1 cellular context compared by ENCODE assay signal in the genomic region with DNA sequence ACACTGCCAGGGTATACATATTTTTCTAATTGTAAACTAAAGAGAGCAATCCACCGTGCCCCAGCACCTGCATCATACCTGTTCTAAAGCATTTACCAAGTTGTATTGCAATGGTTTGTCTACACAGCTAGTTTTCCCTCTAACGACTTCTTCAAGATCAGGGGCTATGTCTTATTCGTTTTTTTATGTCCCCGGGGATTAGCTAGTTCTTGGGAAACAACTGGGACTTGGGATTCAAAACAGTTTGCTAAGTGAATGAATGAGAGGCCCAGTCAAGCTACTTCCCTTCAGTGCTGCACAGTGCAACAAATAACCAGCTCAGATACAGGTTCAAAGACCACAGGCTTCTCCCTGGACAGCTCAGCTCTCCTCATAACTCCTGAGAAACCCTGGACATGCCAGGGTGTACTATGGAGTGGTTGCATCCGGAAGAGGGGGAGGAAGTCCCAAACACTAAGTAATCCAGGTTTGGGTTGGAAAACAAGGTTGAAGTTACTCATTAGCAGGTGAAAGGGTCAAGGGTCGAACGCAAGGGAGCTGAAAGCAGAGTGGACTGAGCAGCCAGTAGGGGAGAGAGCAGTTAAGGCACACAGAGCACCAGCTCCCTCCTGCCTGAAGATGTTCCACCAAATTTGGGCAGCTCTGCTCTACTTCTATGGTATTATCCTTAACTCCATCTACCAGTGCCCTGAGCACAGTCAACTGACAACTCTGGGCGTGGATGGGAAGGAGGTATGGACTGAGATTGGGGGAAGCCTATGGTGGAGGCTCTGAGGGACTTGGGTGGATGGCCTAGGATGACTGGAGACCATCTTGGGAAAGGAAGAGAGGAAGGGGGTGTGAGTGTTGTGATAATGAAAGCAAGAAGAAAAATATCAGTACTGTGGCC.
A peak's percentile ranks its signal among the peaks of the same experiment; 100 is the strongest.
TF ChIP-seq lines count a peak whose summit lies in the region.

A gene (plus strand): TSS at position 546 of the 889 bp plus-strand sequence. CDS start 73 bp downstream, at position 619.

TF ChIP-seq in HepG2, 621 proteins besides CTCF, POLR2A, EP300 and RAD21 (continued from another document and continues in another):
- TF ChIP-seq, protein P1, sequence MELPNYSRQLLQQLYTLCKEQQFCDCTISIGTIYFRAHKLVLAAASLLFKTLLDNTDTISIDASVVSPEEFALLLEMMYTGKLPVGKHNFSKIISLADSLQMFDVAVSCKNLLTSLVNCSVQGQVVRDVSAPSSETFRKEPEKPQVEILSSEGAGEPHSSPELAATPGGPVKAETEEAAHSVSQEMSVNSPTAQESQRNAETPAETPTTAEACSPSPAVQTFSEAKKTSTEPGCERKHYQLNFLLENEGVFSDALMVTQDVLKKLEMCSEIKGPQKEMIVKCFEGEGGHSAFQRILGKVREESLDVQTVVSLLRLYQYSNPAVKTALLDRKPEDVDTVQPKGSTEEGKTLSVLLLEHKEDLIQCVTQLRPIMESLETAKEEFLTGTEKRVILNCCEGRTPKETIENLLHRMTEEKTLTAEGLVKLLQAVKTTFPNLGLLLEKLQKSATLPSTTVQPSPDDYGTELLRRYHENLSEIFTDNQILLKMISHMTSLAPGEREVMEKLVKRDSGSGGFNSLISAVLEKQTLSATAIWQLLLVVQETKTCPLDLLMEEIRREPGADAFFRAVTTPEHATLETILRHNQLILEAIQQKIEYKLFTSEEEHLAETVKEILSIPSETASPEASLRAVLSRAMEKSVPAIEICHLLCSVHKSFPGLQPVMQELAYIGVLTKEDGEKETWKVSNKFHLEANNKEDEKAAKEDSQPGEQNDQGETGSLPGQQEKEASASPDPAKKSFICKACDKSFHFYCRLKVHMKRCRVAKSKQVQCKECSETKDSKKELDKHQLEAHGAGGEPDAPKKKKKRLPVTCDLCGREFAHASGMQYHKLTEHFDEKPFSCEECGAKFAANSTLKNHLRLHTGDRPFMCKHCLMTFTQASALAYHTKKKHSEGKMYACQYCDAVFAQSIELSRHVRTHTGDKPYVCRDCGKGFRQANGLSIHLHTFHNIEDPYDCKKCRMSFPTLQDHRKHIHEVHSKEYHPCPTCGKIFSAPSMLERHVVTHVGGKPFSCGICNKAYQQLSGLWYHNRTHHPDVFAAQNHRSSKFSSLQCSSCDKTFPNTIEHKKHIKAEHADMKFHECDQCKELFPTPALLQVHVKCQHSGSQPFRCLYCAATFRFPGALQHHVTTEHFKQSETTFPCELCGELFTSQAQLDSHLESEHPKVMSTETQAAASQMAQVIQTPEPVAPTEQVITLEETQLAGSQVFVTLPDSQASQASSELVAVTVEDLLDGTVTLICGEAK (IDR thresholded peaks at IDR 0.05) = no peak
- TF ChIP-seq, protein P1 (CRISPR knock-in tag; IDR thresholded peaks at IDR 0.05) = peak; percentile 78; the same call in 1 of the 2 replicates
- TF ChIP-seq ZSCAN9 (CRISPR knock-in tag; IDR thresholded peaks at IDR 0.05; ENCODE audit: borderline replicate concordance) (peak; percentile 92), ZNF44 (CRISPR knock-in tag; IDR thresholded peaks at IDR 0.05) (peak; percentile 98), GABPB1 (CRISPR knock-in tag; IDR thresholded peaks at IDR 0.05) (peak; percentile 75), ZFP41 (CRISPR knock-in tag; IDR thresholded peaks at IDR 0.05; ENCODE audit: borderline replicate concordance) (no peak), TOE1 (CRISPR knock-in tag; IDR thresholded peaks at IDR 0.05) (no peak), KLF11 (CRISPR knock-in tag; IDR thresholded peaks at IDR 0.05) (no peak), ZSCAN25 (CRISPR knock-in tag; IDR thresholded peaks at IDR 0.05) (peak; percentile 90), ZNF329 (CRISPR knock-in tag; IDR thresholded peaks at IDR 0.05; ENCODE audit: low read depth) (0 out of 2 replicates have a peak, but pooled peaks have one; percentile 73), ZNF644 (CRISPR knock-in tag; IDR thresholded peaks at IDR 0.05; ENCODE audit: low read depth) (peak; percentile 47; the same call in 1 of the 2 replicates), ATF7-NPFF (CRISPR knock-in tag; IDR thresholded peaks at IDR 0.05; ENCODE audit: low read depth) (0 out of 2 replicates have a peak, but pooled peaks have one; percentile 24), ZNF260 (CRISPR knock-in tag; IDR thresholded peaks at IDR 0.05; ENCODE audit: borderline replicate concordance, low read depth) (no peak), ZNF160 (CRISPR knock-in tag; IDR thresholded peaks at IDR 0.05) (peak; percentile 54; the same call in 1 of the 2 replicates), ADNP (CRISPR knock-in tag; IDR thresholded peaks at IDR 0.05) (no peak), ZFP37 (CRISPR knock-in tag; IDR thresholded peaks at IDR 0.05; ENCODE audit: borderline replicate concordance) (peak; percentile 96; the same call in 1 of the 2 replicates), XRCC5 (optimal IDR thresholded peaks at IDR 0.05; ENCODE audit: low read length) (peak; percentile 80), ZNF350 (CRISPR knock-in tag; IDR thresholded peaks at IDR 0.05; ENCODE audit: borderline replicate concordance, low read depth) (peak; percentile 78), SP4 (CRISPR knock-in tag; IDR thresholded peaks at IDR 0.05) (peak; percentile 71), ZNF292 (CRISPR knock-in tag; IDR thresholded peaks at IDR 0.05; ENCODE audit: borderline replicate concordance, low read depth) (no peak; the same call in 1 of the 2 replicates)
- TF ChIP-seq, protein P2, sequence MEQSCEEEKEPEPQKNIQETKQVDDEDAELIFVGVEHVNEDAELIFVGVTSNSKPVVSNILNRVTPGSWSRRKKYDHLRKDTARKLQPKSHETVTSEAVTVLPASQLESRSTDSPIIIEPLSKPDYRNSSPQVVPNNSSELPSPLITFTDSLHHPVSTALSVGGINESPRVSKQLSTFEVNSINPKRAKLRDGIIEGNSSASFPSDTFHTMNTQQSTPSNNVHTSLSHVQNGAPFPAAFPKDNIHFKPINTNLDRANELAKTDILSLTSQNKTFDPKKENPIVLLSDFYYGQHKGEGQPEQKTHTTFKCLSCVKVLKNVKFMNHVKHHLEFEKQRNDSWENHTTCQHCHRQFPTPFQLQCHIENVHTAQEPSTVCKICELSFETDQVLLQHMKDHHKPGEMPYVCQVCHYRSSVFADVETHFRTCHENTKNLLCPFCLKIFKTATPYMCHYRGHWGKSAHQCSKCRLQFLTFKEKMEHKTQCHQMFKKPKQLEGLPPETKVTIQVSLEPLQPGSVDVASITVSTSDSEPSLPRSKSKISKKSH (CRISPR knock-in tag; IDR thresholded peaks at IDR 0.05; ENCODE audit: borderline replicate concordance) = 0 out of 2 replicates have a peak, but pooled peaks have one; percentile 37
- TF ChIP-seq, protein P3, sequence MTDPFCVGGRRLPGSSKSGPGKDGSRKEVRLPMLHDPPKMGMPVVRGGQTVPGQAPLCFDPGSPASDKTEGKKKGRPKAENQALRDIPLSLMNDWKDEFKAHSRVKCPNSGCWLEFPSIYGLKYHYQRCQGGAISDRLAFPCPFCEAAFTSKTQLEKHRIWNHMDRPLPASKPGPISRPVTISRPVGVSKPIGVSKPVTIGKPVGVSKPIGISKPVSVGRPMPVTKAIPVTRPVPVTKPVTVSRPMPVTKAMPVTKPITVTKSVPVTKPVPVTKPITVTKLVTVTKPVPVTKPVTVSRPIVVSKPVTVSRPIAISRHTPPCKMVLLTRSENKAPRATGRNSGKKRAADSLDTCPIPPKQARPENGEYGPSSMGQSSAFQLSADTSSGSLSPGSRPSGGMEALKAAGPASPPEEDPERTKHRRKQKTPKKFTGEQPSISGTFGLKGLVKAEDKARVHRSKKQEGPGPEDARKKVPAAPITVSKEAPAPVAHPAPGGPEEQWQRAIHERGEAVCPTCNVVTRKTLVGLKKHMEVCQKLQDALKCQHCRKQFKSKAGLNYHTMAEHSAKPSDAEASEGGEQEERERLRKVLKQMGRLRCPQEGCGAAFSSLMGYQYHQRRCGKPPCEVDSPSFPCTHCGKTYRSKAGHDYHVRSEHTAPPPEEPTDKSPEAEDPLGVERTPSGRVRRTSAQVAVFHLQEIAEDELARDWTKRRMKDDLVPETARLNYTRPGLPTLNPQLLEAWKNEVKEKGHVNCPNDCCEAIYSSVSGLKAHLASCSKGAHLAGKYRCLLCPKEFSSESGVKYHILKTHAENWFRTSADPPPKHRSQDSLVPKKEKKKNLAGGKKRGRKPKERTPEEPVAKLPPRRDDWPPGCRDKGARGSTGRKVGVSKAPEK (CRISPR knock-in tag; IDR thresholded peaks at IDR 0.05; ENCODE audit: borderline replicate concordance) = no peak; the same call in none of the 2 replicates
- TF ChIP-seq, protein P4, sequence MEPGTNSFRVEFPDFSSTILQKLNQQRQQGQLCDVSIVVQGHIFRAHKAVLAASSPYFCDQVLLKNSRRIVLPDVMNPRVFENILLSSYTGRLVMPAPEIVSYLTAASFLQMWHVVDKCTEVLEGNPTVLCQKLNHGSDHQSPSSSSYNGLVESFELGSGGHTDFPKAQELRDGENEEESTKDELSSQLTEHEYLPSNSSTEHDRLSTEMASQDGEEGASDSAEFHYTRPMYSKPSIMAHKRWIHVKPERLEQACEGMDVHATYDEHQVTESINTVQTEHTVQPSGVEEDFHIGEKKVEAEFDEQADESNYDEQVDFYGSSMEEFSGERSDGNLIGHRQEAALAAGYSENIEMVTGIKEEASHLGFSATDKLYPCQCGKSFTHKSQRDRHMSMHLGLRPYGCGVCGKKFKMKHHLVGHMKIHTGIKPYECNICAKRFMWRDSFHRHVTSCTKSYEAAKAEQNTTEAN (CRISPR knock-in tag; conservative IDR thresholded peaks at IDR 0.05) = peak; percentile 91
- TF ChIP-seq, protein P5, sequence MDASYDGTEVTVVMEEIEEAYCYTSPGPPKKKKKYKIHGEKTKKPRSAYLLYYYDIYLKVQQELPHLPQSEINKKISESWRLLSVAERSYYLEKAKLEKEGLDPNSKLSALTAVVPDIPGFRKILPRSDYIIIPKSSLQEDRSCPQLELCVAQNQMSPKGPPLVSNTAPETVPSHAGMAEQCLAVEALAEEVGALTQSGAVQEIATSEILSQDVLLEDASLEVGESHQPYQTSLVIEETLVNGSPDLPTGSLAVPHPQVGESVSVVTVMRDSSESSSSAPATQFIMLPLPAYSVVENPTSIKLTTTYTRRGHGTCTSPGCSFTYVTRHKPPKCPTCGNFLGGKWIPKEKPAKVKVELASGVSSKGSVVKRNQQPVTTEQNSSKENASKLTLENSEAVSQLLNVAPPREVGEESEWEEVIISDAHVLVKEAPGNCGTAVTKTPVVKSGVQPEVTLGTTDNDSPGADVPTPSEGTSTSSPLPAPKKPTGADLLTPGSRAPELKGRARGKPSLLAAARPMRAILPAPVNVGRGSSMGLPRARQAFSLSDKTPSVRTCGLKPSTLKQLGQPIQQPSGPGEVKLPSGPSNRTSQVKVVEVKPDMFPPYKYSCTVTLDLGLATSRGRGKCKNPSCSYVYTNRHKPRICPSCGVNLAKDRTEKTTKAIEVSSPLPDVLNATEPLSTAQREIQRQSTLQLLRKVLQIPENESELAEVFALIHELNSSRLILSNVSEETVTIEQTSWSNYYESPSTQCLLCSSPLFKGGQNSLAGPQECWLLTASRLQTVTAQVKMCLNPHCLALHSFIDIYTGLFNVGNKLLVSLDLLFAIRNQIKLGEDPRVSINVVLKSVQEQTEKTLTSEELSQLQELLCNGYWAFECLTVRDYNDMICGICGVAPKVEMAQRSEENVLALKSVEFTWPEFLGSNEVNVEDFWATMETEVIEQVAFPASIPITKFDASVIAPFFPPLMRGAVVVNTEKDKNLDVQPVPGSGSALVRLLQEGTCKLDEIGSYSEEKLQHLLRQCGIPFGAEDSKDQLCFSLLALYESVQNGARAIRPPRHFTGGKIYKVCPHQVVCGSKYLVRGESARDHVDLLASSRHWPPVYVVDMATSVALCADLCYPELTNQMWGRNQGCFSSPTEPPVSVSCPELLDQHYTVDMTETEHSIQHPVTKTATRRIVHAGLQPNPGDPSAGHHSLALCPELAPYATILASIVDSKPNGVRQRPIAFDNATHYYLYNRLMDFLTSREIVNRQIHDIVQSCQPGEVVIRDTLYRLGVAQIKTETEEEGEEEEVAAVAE (CRISPR knock-in tag; IDR thresholded peaks at IDR 0.05; ENCODE audit: borderline replicate concordance) = peak; percentile 49
- TF ChIP-seq, protein P6, sequence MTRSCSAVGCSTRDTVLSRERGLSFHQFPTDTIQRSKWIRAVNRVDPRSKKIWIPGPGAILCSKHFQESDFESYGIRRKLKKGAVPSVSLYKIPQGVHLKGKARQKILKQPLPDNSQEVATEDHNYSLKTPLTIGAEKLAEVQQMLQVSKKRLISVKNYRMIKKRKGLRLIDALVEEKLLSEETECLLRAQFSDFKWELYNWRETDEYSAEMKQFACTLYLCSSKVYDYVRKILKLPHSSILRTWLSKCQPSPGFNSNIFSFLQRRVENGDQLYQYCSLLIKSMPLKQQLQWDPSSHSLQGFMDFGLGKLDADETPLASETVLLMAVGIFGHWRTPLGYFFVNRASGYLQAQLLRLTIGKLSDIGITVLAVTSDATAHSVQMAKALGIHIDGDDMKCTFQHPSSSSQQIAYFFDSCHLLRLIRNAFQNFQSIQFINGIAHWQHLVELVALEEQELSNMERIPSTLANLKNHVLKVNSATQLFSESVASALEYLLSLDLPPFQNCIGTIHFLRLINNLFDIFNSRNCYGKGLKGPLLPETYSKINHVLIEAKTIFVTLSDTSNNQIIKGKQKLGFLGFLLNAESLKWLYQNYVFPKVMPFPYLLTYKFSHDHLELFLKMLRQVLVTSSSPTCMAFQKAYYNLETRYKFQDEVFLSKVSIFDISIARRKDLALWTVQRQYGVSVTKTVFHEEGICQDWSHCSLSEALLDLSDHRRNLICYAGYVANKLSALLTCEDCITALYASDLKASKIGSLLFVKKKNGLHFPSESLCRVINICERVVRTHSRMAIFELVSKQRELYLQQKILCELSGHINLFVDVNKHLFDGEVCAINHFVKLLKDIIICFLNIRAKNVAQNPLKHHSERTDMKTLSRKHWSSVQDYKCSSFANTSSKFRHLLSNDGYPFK (CRISPR knock-in tag; IDR thresholded peaks at IDR 0.05; ENCODE audit: borderline replicate concordance) = peak; percentile 40; the same call in 1 of the 2 replicates
